13 cellular contexts compared by ENCODE assay signal in genomic region chr2:160389875-160390274, GRCh38.
A peak's percentile ranks its signal among the peaks of the same experiment; 100 is the strongest.
DNase-seq lines count a peak whose midpoint lies in the region; ATAC-seq and TF ChIP-seq lines count a peak whose summit lies in the region.
"Had no signal": no experiment of that assay in that cellular context is flagged by ENCODE, and none has a peak within 500 bp of the region (broad histone marks: within the 10 kb centered on the region; RNA-seq: fewer than 3 reads in every experiment).

No MANE protein-coding gene starts in this region.

- peaks cover 5% of the 10 kb centered on the region for H3K36me3 Mint-ChIP-seq in activated CD4-positive, alpha-beta T cell treated with anti-CD3 and anti-CD28 coated beads for 36 hours (ENCODE audit: low read depth)
- peaks cover 7% of the 10 kb centered on the region for H3K36me3 Mint-ChIP-seq in activated T-helper 1 cell treated with anti-CD3 and anti-CD28 coated beads, Interleukin-12 subunit alpha, Interleukin-12 subunit beta, Interleukin-2, Interleukin-4 antibody, amounts not matched to agents 30 ng/mL and 10 ng/mL and 1 ng/mL, durations not matched to agents 14 hours and 24 hours and 36 hours (ENCODE audit: low read depth)
- H3K36me3 Mint-ChIP-seq in glutamatergic neuron (ENCODE audit: unreplicated experiment) = no peaks in the 10 kb centered on the region

- TF ChIP-seq POLR2A in stomach (IDR thresholded peaks at IDR 0.05) = no peak

- H3K4me3 Mint-ChIP-seq in activated CD4-positive, alpha-beta T cell treated with anti-CD3 and anti-CD28 coated beads for 36 hours = no peak overlapping the region
- no peak overlapping the region for H3K4me3 Mint-ChIP-seq in activated T-helper 1 cell treated with anti-CD3 and anti-CD28 coated beads, Interleukin-12 subunit alpha, Interleukin-12 subunit beta, Interleukin-2, Interleukin-4 antibody, amounts not matched to agents 30 ng/mL and 10 ng/mL and 1 ng/mL, durations not matched to agents 14 hours and 24 hours and 36 hours
- peak overlapping the region; percentile 66 for H3K4me3 Mint-ChIP-seq in glutamatergic neuron (ENCODE audit: unreplicated experiment)

- TF ChIP-seq CTCF in glutamatergic neuron (IDR thresholded peaks at IDR 0.05; ENCODE audit: partially characterized antibody, unreplicated experiment) (no peak), stomach (IDR thresholded peaks at IDR 0.05) (no peak), dorsolateral prefrontal cortex (IDR thresholded peaks at IDR 0.05 in 54 of 56, conservative IDR thresholded peaks at IDR 0.05 in 2 of 56; ENCODE audit: low read depth in 1 of 56, partially characterized antibody in 56 of 56) (no peak), GM10266 (IDR thresholded peaks at IDR 0.05; ENCODE audit: control insufficient read depth, insufficient read depth, low read depth, missing control alignments) (no peak)

- TF ChIP-seq EP300 in stomach (IDR thresholded peaks at IDR 0.05) = no peak

- intact Hi-C loops in activated CD4-positive, alpha-beta T cell treated with anti-CD3 and anti-CD28 coated beads for 36 hours (cut with DNase I, micrococcal nuclease) = loop anchor here in 1 of 2 experiments (2.0 kb wide), 1 partner anchor 15 kb away; no protein-coding TSS in a partner anchor
- intact Hi-C loops in activated T-helper 1 cell treated with anti-CD3 and anti-CD28 coated beads, Interleukin-12 subunit alpha, Interleukin-12 subunit beta, Interleukin-2, Interleukin-4 antibody, amounts not matched to agents 30 ng/mL and 10 ng/mL and 1 ng/mL, durations not matched to agents 14 hours and 24 hours and 36 hours (cut with micrococcal nuclease) = loop anchor here (5.0 kb wide), 2 partner anchors 37 to 38 kb away; no protein-coding TSS in a partner anchor
- intact Hi-C loops in stomach (cut with DNase I; ENCODE audit: low total_unique reads) (no loop called here), dorsolateral prefrontal cortex (cut with DNase I) (no loop called here)

- POLR2A ChIA-PET in activated CD4-positive, alpha-beta T cell treated with anti-CD3 and anti-CD28 coated beads for 36 hours (lab: Charles Lee) = no interaction called here

- no peaks in the 10 kb centered on the region for H3K27me3 Mint-ChIP-seq in activated CD4-positive, alpha-beta T cell treated with anti-CD3 and anti-CD28 coated beads for 36 hours
- no peaks in the 10 kb centered on the region for H3K27me3 Mint-ChIP-seq in activated T-helper 1 cell treated with anti-CD3 and anti-CD28 coated beads, Interleukin-12 subunit alpha, Interleukin-12 subunit beta, Interleukin-2, Interleukin-4 antibody, amounts not matched to agents 30 ng/mL and 10 ng/mL and 1 ng/mL, durations not matched to agents 14 hours and 24 hours and 36 hours (ENCODE audit: insufficient read depth)
- peaks cover 12% of the 10 kb centered on the region for H3K27me3 Mint-ChIP-seq in glutamatergic neuron (ENCODE audit: unreplicated experiment)

- H3K27me3 ChIP-seq in stomach = no peaks in the 10 kb centered on the region
- H3K27me3 ChIP-seq in dorsolateral prefrontal cortex = no peaks in the 10 kb centered on the region
- H3K27me3 ChIP-seq: vagina had no signal

- no peaks in the 10 kb centered on the region for H3K9me3 ChIP-seq in stomach
- H3K9me3 ChIP-seq: vagina had no signal

- H3K36me3 ChIP-seq in stomach = no peaks in the 10 kb centered on the region
- H3K36me3 ChIP-seq: vagina had no signal

- H3K9me3 Mint-ChIP-seq in activated CD4-positive, alpha-beta T cell treated with anti-CD3 and anti-CD28 coated beads for 36 hours (ENCODE audit: low read depth) = no peaks in the 10 kb centered on the region
- no peaks in the 10 kb centered on the region for H3K9me3 Mint-ChIP-seq in activated T-helper 1 cell treated with anti-CD3 and anti-CD28 coated beads, Interleukin-12 subunit alpha, Interleukin-12 subunit beta, Interleukin-2, Interleukin-4 antibody, amounts not matched to agents 30 ng/mL and 10 ng/mL and 1 ng/mL, durations not matched to agents 14 hours and 24 hours and 36 hours
- H3K9me3 Mint-ChIP-seq in glutamatergic neuron (ENCODE audit: unreplicated experiment) = peaks cover 5% of the 10 kb centered on the region

- DNase-seq in activated CD4-positive, alpha-beta T cell treated with anti-CD3 and anti-CD28 coated beads for 36 hours = no peak
- DNase-seq in activated CD4-positive, alpha-beta T cell treated with anti-CD3 and anti-CD28 coated beads for 4 hours = no peak
- DNase-seq in activated T-helper 1 cell treated with anti-CD3 and anti-CD28 coated beads, Interleukin-12 subunit alpha, Interleukin-12 subunit beta, Interleukin-2, Interleukin-4 antibody, amounts not matched to agents 30 ng/mL and 10 ng/mL and 1 ng/mL, durations not matched to agents 14 hours and 24 hours and 36 hours (ENCODE audit: low spot score) = no peak
- DNase-seq in glutamatergic neuron (no peak), stomach (no peak), dorsolateral prefrontal cortex (no peak), GM10266 (ENCODE audit: extremely low spot score) (no peak), left lobe of liver (ENCODE audit: low spot score) (no peak)
- DNase-seq: MM.1S, NCI-H774 had no signal

- ATAC-seq in activated CD4-positive, alpha-beta T cell treated with anti-CD3 and anti-CD28 coated beads for 36 hours = no peak
- ATAC-seq in left lobe of liver = no peak
- ATAC-seq: esophagus mucosa, HCT116 had no signal

- H3K4me3 ChIP-seq in stomach (no peak overlapping the region), dorsolateral prefrontal cortex (no peak overlapping the region)
- H3K4me3 ChIP-seq: vagina had no signal

- CTCF ChIA-PET in activated CD4-positive, alpha-beta T cell treated with anti-CD3 and anti-CD28 coated beads for 36 hours (lab: Charles Lee) = interaction anchor here (2.5 kb wide), 1 partner anchor 14 kb away, joined by 10 read pairs; no protein-coding TSS in a partner anchor

- H3K27ac ChIP-seq in stomach = peak overlapping the region in 3 of 5 donors; percentile 2 to 30 (median 6)
- no peak overlapping the region for H3K27ac ChIP-seq in dorsolateral prefrontal cortex
- H3K27ac ChIP-seq: vagina had no signal

- H3K4me1 Mint-ChIP-seq in activated CD4-positive, alpha-beta T cell treated with anti-CD3 and anti-CD28 coated beads for 36 hours = peaks cover 87% of the 10 kb centered on the region
- H3K4me1 Mint-ChIP-seq in activated T-helper 1 cell treated with anti-CD3 and anti-CD28 coated beads, Interleukin-12 subunit alpha, Interleukin-12 subunit beta, Interleukin-2, Interleukin-4 antibody, amounts not matched to agents 30 ng/mL and 10 ng/mL and 1 ng/mL, durations not matched to agents 14 hours and 24 hours and 36 hours (ENCODE audit: low read depth) = peaks cover 75% of the 10 kb centered on the region
- peaks cover 48% of the 10 kb centered on the region for H3K4me1 Mint-ChIP-seq in glutamatergic neuron (ENCODE audit: low read depth, unreplicated experiment)

- H3K4me1 ChIP-seq in stomach = peaks cover 21 to 100% (median 50%) of the 10 kb centered on the region in 4 donors

- peak overlapping the region; percentile 4 for H3K27ac Mint-ChIP-seq in activated CD4-positive, alpha-beta T cell treated with anti-CD3 and anti-CD28 coated beads for 36 hours
- H3K27ac Mint-ChIP-seq in activated T-helper 1 cell treated with anti-CD3 and anti-CD28 coated beads, Interleukin-12 subunit alpha, Interleukin-12 subunit beta, Interleukin-2, Interleukin-4 antibody, amounts not matched to agents 30 ng/mL and 10 ng/mL and 1 ng/mL, durations not matched to agents 14 hours and 24 hours and 36 hours = peak overlapping the region; percentile 2
- peak overlapping the region; percentile 71 for H3K27ac Mint-ChIP-seq in glutamatergic neuron (ENCODE audit: unreplicated experiment)

Comparison
In these comparisons a context has a peak if more than half of its experiments do, and no peak if none do; other contexts are left out.
1. H3K27ac Mint-ChIP-seq: peak in every context shown above with its lines; median percentile 71 in glutamatergic neuron; 4 in activated CD4-positive, alpha-beta T cell treated with anti-CD3 and anti-CD28 coated beads for 36 hours; 2 in activated T-helper 1 cell treated with anti-CD3 and anti-CD28 coated beads, Interleukin-12 subunit alpha, Interleukin-12 subunit beta, Interleukin-2, Interleukin-4 antibody, amounts not matched to agents 30 ng/mL and 10 ng/mL and 1 ng/mL, durations not matched to agents 14 hours and 24 hours and 36 hours.
2. H3K27ac ChIP-seq: peak in stomach (3 of 5); none in dorsolateral prefrontal cortex (0 of 59).